1 cellular context compared by ENCODE assay signal in genomic region chr5:139294372-139295165, GRCh38.
A peak's percentile ranks its signal among the peaks of the same experiment; 100 is the strongest.
TF ChIP-seq lines count a peak whose summit lies in the region.

No MANE protein-coding gene starts in this region.

TF ChIP-seq in K562, 482 proteins besides CTCF, POLR2A, EP300 and RAD21 (continued from another document and continues in another):
- TF ChIP-seq, protein P1, sequence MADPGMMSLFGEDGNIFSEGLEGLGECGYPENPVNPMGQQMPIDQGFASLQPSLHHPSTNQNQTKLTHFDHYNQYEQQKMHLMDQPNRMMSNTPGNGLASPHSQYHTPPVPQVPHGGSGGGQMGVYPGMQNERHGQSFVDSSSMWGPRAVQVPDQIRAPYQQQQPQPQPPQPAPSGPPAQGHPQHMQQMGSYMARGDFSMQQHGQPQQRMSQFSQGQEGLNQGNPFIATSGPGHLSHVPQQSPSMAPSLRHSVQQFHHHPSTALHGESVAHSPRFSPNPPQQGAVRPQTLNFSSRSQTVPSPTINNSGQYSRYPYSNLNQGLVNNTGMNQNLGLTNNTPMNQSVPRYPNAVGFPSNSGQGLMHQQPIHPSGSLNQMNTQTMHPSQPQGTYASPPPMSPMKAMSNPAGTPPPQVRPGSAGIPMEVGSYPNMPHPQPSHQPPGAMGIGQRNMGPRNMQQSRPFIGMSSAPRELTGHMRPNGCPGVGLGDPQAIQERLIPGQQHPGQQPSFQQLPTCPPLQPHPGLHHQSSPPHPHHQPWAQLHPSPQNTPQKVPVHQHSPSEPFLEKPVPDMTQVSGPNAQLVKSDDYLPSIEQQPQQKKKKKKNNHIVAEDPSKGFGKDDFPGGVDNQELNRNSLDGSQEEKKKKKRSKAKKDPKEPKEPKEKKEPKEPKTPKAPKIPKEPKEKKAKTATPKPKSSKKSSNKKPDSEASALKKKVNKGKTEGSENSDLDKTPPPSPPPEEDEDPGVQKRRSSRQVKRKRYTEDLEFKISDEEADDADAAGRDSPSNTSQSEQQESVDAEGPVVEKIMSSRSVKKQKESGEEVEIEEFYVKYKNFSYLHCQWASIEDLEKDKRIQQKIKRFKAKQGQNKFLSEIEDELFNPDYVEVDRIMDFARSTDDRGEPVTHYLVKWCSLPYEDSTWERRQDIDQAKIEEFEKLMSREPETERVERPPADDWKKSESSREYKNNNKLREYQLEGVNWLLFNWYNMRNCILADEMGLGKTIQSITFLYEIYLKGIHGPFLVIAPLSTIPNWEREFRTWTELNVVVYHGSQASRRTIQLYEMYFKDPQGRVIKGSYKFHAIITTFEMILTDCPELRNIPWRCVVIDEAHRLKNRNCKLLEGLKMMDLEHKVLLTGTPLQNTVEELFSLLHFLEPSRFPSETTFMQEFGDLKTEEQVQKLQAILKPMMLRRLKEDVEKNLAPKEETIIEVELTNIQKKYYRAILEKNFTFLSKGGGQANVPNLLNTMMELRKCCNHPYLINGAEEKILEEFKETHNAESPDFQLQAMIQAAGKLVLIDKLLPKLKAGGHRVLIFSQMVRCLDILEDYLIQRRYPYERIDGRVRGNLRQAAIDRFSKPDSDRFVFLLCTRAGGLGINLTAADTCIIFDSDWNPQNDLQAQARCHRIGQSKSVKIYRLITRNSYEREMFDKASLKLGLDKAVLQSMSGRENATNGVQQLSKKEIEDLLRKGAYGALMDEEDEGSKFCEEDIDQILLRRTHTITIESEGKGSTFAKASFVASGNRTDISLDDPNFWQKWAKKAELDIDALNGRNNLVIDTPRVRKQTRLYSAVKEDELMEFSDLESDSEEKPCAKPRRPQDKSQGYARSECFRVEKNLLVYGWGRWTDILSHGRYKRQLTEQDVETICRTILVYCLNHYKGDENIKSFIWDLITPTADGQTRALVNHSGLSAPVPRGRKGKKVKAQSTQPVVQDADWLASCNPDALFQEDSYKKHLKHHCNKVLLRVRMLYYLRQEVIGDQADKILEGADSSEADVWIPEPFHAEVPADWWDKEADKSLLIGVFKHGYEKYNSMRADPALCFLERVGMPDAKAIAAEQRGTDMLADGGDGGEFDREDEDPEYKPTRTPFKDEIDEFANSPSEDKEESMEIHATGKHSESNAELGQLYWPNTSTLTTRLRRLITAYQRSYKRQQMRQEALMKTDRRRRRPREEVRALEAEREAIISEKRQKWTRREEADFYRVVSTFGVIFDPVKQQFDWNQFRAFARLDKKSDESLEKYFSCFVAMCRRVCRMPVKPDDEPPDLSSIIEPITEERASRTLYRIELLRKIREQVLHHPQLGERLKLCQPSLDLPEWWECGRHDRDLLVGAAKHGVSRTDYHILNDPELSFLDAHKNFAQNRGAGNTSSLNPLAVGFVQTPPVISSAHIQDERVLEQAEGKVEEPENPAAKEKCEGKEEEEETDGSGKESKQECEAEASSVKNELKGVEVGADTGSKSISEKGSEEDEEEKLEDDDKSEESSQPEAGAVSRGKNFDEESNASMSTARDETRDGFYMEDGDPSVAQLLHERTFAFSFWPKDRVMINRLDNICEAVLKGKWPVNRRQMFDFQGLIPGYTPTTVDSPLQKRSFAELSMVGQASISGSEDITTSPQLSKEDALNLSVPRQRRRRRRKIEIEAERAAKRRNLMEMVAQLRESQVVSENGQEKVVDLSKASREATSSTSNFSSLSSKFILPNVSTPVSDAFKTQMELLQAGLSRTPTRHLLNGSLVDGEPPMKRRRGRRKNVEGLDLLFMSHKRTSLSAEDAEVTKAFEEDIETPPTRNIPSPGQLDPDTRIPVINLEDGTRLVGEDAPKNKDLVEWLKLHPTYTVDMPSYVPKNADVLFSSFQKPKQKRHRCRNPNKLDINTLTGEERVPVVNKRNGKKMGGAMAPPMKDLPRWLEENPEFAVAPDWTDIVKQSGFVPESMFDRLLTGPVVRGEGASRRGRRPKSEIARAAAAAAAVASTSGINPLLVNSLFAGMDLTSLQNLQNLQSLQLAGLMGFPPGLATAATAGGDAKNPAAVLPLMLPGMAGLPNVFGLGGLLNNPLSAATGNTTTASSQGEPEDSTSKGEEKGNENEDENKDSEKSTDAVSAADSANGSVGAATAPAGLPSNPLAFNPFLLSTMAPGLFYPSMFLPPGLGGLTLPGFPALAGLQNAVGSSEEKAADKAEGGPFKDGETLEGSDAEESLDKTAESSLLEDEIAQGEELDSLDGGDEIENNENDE (IDR thresholded peaks at IDR 0.05; ENCODE audit: low read depth, low read length): no peak
- TF ChIP-seq FOXK2 (conservative IDR thresholded peaks at IDR 0.05 in 1 of 2, IDR thresholded peaks at IDR 0.05 in 1 of 2; ENCODE audit: low read depth in 2 of 2) (no peak), ARID2 (IDR thresholded peaks at IDR 0.05) (no peak), U2AF2 (optimal IDR thresholded peaks at IDR 0.05; ENCODE audit: low read depth, low read length) (no peak), ZNF184 (CRISPR knock-in tag; IDR thresholded peaks at IDR 0.05) (no peak), NRF1 (conservative IDR thresholded peaks at IDR 0.05 in 1 of 2, IDR thresholded peaks at IDR 0.05 in 1 of 2) (peak; percentile 89 to 91), PRMT5 (CRISPR knock-in tag; IDR thresholded peaks at IDR 0.05) (no peak), BRF1 (IDR thresholded peaks at IDR 0.05; ENCODE audit: borderline replicate concordance, extremely low read depth, insufficient read length) (no peak), RBBP5 (IDR thresholded peaks at IDR 0.05; ENCODE audit: borderline replicate concordance, insufficient read depth, low read length, poor library complexity, severe bottlenecking) (peak; percentile 5), ZNF766 (CRISPR knock-in tag; conservative IDR thresholded peaks at IDR 0.05) (no peak), ZSCAN29 (IDR thresholded peaks at IDR 0.05) (no peak), GABPB2 (CRISPR knock-in tag; conservative IDR thresholded peaks at IDR 0.05) (no peak), POLR2G (IDR thresholded peaks at IDR 0.05; ENCODE audit: low read depth, low read length) (no peak), ZNF274 (IDR thresholded peaks at IDR 0.05; ENCODE audit: borderline replicate concordance, low read depth, low read length) (no peak)
- TF ChIP-seq, protein P2, sequence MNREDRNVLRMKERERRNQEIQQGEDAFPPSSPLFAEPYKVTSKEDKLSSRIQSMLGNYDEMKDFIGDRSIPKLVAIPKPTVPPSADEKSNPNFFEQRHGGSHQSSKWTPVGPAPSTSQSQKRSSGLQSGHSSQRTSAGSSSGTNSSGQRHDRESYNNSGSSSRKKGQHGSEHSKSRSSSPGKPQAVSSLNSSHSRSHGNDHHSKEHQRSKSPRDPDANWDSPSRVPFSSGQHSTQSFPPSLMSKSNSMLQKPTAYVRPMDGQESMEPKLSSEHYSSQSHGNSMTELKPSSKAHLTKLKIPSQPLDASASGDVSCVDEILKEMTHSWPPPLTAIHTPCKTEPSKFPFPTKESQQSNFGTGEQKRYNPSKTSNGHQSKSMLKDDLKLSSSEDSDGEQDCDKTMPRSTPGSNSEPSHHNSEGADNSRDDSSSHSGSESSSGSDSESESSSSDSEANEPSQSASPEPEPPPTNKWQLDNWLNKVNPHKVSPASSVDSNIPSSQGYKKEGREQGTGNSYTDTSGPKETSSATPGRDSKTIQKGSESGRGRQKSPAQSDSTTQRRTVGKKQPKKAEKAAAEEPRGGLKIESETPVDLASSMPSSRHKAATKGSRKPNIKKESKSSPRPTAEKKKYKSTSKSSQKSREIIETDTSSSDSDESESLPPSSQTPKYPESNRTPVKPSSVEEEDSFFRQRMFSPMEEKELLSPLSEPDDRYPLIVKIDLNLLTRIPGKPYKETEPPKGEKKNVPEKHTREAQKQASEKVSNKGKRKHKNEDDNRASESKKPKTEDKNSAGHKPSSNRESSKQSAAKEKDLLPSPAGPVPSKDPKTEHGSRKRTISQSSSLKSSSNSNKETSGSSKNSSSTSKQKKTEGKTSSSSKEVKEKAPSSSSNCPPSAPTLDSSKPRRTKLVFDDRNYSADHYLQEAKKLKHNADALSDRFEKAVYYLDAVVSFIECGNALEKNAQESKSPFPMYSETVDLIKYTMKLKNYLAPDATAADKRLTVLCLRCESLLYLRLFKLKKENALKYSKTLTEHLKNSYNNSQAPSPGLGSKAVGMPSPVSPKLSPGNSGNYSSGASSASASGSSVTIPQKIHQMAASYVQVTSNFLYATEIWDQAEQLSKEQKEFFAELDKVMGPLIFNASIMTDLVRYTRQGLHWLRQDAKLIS (CRISPR knock-in tag; IDR thresholded peaks at IDR 0.05): peak; percentile 5; the same call in 1 of the 2 replicates
- TF ChIP-seq, protein P3, sequence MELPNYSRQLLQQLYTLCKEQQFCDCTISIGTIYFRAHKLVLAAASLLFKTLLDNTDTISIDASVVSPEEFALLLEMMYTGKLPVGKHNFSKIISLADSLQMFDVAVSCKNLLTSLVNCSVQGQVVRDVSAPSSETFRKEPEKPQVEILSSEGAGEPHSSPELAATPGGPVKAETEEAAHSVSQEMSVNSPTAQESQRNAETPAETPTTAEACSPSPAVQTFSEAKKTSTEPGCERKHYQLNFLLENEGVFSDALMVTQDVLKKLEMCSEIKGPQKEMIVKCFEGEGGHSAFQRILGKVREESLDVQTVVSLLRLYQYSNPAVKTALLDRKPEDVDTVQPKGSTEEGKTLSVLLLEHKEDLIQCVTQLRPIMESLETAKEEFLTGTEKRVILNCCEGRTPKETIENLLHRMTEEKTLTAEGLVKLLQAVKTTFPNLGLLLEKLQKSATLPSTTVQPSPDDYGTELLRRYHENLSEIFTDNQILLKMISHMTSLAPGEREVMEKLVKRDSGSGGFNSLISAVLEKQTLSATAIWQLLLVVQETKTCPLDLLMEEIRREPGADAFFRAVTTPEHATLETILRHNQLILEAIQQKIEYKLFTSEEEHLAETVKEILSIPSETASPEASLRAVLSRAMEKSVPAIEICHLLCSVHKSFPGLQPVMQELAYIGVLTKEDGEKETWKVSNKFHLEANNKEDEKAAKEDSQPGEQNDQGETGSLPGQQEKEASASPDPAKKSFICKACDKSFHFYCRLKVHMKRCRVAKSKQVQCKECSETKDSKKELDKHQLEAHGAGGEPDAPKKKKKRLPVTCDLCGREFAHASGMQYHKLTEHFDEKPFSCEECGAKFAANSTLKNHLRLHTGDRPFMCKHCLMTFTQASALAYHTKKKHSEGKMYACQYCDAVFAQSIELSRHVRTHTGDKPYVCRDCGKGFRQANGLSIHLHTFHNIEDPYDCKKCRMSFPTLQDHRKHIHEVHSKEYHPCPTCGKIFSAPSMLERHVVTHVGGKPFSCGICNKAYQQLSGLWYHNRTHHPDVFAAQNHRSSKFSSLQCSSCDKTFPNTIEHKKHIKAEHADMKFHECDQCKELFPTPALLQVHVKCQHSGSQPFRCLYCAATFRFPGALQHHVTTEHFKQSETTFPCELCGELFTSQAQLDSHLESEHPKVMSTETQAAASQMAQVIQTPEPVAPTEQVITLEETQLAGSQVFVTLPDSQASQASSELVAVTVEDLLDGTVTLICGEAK (IDR thresholded peaks at IDR 0.05): peak; percentile 74
- TF ChIP-seq, protein P3 (CRISPR knock-in tag; IDR thresholded peaks at IDR 0.05): no peak
- TF ChIP-seq, protein P4, sequence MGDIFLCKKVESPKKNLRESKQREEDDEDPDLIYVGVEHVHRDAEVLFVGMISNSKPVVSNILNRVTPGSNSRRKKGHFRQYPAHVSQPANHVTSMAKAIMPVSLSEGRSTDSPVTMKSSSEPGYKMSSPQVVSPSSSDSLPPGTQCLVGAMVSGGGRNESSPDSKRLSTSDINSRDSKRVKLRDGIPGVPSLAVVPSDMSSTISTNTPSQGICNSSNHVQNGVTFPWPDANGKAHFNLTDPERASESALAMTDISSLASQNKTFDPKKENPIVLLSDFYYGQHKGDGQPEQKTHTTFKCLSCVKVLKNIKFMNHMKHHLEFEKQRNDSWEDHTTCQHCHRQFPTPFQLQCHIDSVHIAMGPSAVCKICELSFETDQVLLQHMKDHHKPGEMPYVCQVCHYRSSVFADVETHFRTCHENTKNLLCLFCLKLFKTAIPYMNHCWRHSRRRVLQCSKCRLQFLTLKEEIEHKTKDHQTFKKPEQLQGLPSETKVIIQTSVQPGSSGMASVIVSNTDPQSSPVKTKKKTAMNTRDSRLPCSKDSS (IDR thresholded peaks at IDR 0.05; ENCODE audit: low read depth, partially characterized antibody): no peak
- TF ChIP-seq, protein P5, sequence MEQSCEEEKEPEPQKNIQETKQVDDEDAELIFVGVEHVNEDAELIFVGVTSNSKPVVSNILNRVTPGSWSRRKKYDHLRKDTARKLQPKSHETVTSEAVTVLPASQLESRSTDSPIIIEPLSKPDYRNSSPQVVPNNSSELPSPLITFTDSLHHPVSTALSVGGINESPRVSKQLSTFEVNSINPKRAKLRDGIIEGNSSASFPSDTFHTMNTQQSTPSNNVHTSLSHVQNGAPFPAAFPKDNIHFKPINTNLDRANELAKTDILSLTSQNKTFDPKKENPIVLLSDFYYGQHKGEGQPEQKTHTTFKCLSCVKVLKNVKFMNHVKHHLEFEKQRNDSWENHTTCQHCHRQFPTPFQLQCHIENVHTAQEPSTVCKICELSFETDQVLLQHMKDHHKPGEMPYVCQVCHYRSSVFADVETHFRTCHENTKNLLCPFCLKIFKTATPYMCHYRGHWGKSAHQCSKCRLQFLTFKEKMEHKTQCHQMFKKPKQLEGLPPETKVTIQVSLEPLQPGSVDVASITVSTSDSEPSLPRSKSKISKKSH (CRISPR knock-in tag; IDR thresholded peaks at IDR 0.05): no peak
